2 cellular contexts compared by ENCODE assay signal in genomic region chr13:95323930-95324662, GRCh38.
TF ChIP-seq lines count a peak whose summit lies in the region.

No MANE protein-coding gene starts in this region.

TF ChIP-seq in A549, 52 proteins besides CTCF, POLR2A, EP300 and RAD21:
- peak; percentile 5 for TF ChIP-seq MAFK (IDR thresholded peaks at IDR 0.05; ENCODE audit: partially characterized antibody)
- no peak for TF ChIP-seq CBX2 (IDR thresholded peaks at IDR 0.05; ENCODE audit: borderline replicate concordance, low read depth)
TF ChIP-seq in A549: peak in this region for 1.

TF ChIP-seq in HCT116, 20 proteins besides CTCF, POLR2A, EP300 and RAD21:
- TF ChIP-seq YY1 (IDR thresholded peaks at IDR 0.05; ENCODE audit: extremely low read depth, insufficient replicate concordance, low read depth, low read length) (no peak), TCF7L2 (IDR thresholded peaks at IDR 0.05; ENCODE audit: borderline replicate concordance, extremely low read depth, insufficient read depth, insufficient read length) (no peak), EZH2 (IDR thresholded peaks at IDR 0.05) (no peak), FOSL1 (IDR thresholded peaks at IDR 0.05; ENCODE audit: low read depth) (no peak), CEBPB (IDR thresholded peaks at IDR 0.05; ENCODE audit: low read depth) (no peak), POLR2AphosphoS5 (IDR thresholded peaks at IDR 0.05; ENCODE audit: low read depth, low read length) (no peak), MAX (IDR thresholded peaks at IDR 0.05) (no peak), ZFX (IDR thresholded peaks at IDR 0.05) (no peak), ELF1 (IDR thresholded peaks at IDR 0.05; ENCODE audit: borderline replicate concordance, low read depth) (no peak), SRF (IDR thresholded peaks at IDR 0.05; ENCODE audit: low read depth) (no peak), ZBTB33 (IDR thresholded peaks at IDR 0.05; ENCODE audit: extremely low read depth, insufficient replicate concordance, low read length) (no peak), SIN3A (IDR thresholded peaks at IDR 0.05; ENCODE audit: low read depth) (no peak), ZNF274 (IDR thresholded peaks at IDR 0.05; ENCODE audit: low read depth, low read length) (no peak), EGR1 (IDR thresholded peaks at IDR 0.05; ENCODE audit: low read depth) (no peak), SP1 (IDR thresholded peaks at IDR 0.05; ENCODE audit: low read depth) (no peak), REST (IDR thresholded peaks at IDR 0.05; ENCODE audit: low read depth) (no peak), ATF3 (IDR thresholded peaks at IDR 0.05) (no peak), EZH2phosphoT487 (IDR thresholded peaks at IDR 0.05; ENCODE audit: borderline replicate concordance) (no peak), JUND (IDR thresholded peaks at IDR 0.05) (no peak)
